In genomic region chr6:109059148-109059547, GRCh38 we compare ENCODE assay signal across 8 cellular contexts. TPM values are rescaled to one million over a fixed set of nuclear protein-coding genes. Genes with fewer than 3 reads are reported as not detected.
DNase-seq lines count a peak whose midpoint lies in the region; ATAC-seq and TF ChIP-seq lines count a peak whose summit lies in the region.

No MANE protein-coding gene starts in this region.

- H3K27ac ChIP-seq in left ventricle myocardium inferior (replicated peaks) (peak overlapping the region; percentile 47), right cardiac atrium (ENCODE audit: low read length) (no peak overlapping the region), mesenchymal stem cell (ENCODE audit: low read length, poor library complexity, severe bottlenecking) (no peak overlapping the region)

- H3K23ac ChIP-seq in mesenchymal stem cell (ENCODE audit: low read length in 2 of 2), result no peak overlapping the region

- H2AK5ac ChIP-seq in mesenchymal stem cell (ENCODE audit: low read length, severe bottlenecking), result no peak overlapping the region

- no peak overlapping the region for H2BK5ac ChIP-seq in mesenchymal stem cell (ENCODE audit: low read depth, low read length, poor library complexity, severe bottlenecking)

- H4K8ac ChIP-seq in mesenchymal stem cell (ENCODE audit: low read length), result no peak overlapping the region

- H3K79me1 ChIP-seq in mesenchymal stem cell (replicated peaks; ENCODE audit: low read length, poor library complexity, severe bottlenecking), result peaks cover 18% of the 10 kb centered on the region

- H3K9me3 ChIP-seq in left ventricle myocardium inferior (replicated peaks), result no peaks in the 10 kb centered on the region
- H3K9me3 ChIP-seq in right cardiac atrium (ENCODE audit: control insufficient read depth, low read length), result no peaks in the 10 kb centered on the region
- H3K9me3 ChIP-seq in mesenchymal stem cell (ENCODE audit: control insufficient read depth, low read length), result no peaks in the 10 kb centered on the region

- H3K4ac ChIP-seq in mesenchymal stem cell (ENCODE audit: low read depth in 1 of 2, low read length in 2 of 2), result no peak overlapping the region

- peak overlapping the region; percentile 12 for H3K4me3 ChIP-seq in left ventricle myocardium inferior
- no peak overlapping the region for H3K4me3 ChIP-seq in right cardiac atrium (ENCODE audit: low read length)
- peak overlapping the region in 1 of 2 donors; percentile 7 for H3K4me3 ChIP-seq in cardiac fibroblast (replicated peaks in 1 of 2; ENCODE audit: low read depth in 2 of 2, low read length in 2 of 2)
- H3K4me3 ChIP-seq in mesenchymal stem cell (ENCODE audit: insufficient read depth in 1 of 2, low read depth in 1 of 2, low read length in 2 of 2), result no peak overlapping the region

- no peak overlapping the region for H2AFZ ChIP-seq in mesenchymal stem cell (ENCODE audit: low read depth, low read length)

- no peak for ATAC-seq in right cardiac atrium
- ATAC-seq in GM18519 (IDR thresholded peaks at IDR 0.05; ENCODE audit: low FRiP score, unreplicated experiment), result no peak
- ATAC-seq in HG02938 (IDR thresholded peaks at IDR 0.05; ENCODE audit: unreplicated experiment), result no peak

- H2BK15ac ChIP-seq in mesenchymal stem cell (ENCODE audit: low read depth, poor library complexity, severe bottlenecking), result no peak overlapping the region

- H3K14ac ChIP-seq in mesenchymal stem cell (ENCODE audit: low read length in 2 of 2), result no peak overlapping the region

- no peak overlapping the region for H4K91ac ChIP-seq in mesenchymal stem cell (ENCODE audit: low read length)

- H3K9ac ChIP-seq in mesenchymal stem cell (ENCODE audit: low read length), result peak overlapping the region; percentile 25

- H3K27me3 ChIP-seq in left ventricle myocardium inferior (ENCODE audit: low read depth) (no peaks in the 10 kb centered on the region), right cardiac atrium (ENCODE audit: control insufficient read depth, insufficient read depth) (no peaks in the 10 kb centered on the region), mesenchymal stem cell (ENCODE audit: control insufficient read depth in 1 of 2, insufficient read depth in 1 of 2, low read length in 2 of 2) (no peaks in the 10 kb centered on the region)

- H3K4me1 ChIP-seq in left ventricle myocardium inferior (peaks cover 90% of the 10 kb centered on the region), right cardiac atrium (ENCODE audit: control insufficient read depth, insufficient read depth, low read length) (peaks cover 16% of the 10 kb centered on the region), mesenchymal stem cell (ENCODE audit: control insufficient read depth, insufficient read depth, low read depth, low read length) (peaks cover 3% of the 10 kb centered on the region)

- H3K36me3 ChIP-seq in left ventricle myocardium inferior (no peaks in the 10 kb centered on the region), mesenchymal stem cell (ENCODE audit: control insufficient read depth in 1 of 2, insufficient read depth in 2 of 2, low read depth in 1 of 2, low read length in 2 of 2) (no peaks in the 10 kb centered on the region)

- no peak overlapping the region for H3K18ac ChIP-seq in mesenchymal stem cell (ENCODE audit: low read depth in 1 of 2, low read length in 2 of 2)

- TF ChIP-seq CTCF in left ventricle myocardium inferior (IDR thresholded peaks at IDR 0.05; ENCODE audit: borderline replicate concordance), result no peak
- TF ChIP-seq CTCF in cardiac fibroblast (IDR thresholded peaks at IDR 0.05; ENCODE audit: low read depth, low read length), result no peak

- no peak overlapping the region for H2BK12ac ChIP-seq in mesenchymal stem cell (ENCODE audit: low read length in 2 of 2)

- H2BK120ac ChIP-seq in mesenchymal stem cell (ENCODE audit: low read depth, low read length), result no peak overlapping the region

- DNase-seq in left ventricle myocardium inferior (no peak), right cardiac atrium (no peak), cardiac fibroblast (ENCODE audit: low read depth in 2 of 2) (peak; percentile 58 to 66), mesenchymal stem cell (no peak), iPS-NIHi7 (ENCODE audit: extremely low spot score) (no peak), T-helper 2 cell (no peak)

- intact Hi-C loops in left ventricle myocardium inferior (cut with micrococcal nuclease), result no loop called here
- intact Hi-C loops in right cardiac atrium (cut with DNase I), result loop anchor here in 2 of 4 donors (5.0 to 10.0 kb wide), 2 partner anchors 52 to 54 kb away; no protein-coding TSS in a partner anchor

- WGBS in right cardiac atrium, result 56% methylated on average over 3 of the region's 3 CpGs
- WGBS in mesenchymal stem cell, result 81% methylated on average over 2 of the region's 3 CpGs

- H3K4me2 ChIP-seq in mesenchymal stem cell (ENCODE audit: low read length, poor library complexity, severe bottlenecking), result no peak overlapping the region

RNA-seq across cellular contexts. Expression of gene SESN1, which starts 35.5 kb away (rescaled TPM):
- total RNA-seq in left ventricle myocardium inferior (44.1 TPM), right cardiac atrium (10 to 100 TPM; 26.5 to 60.5 (median 41.2) TPM)
- 40.8 TPM for polyA plus RNA-seq in right cardiac atrium
- polyA plus RNA-seq in mesenchymal stem cell (2013, experiment 1 of 2), result 10.1 TPM
- 10.9 TPM for polyA plus RNA-seq in mesenchymal stem cell (2013, experiment 2 of 2)

RNA-seq across cellular contexts. Expression of gene CEP57L1, which starts 36.2 kb away (rescaled TPM):
- 6.2 TPM for total RNA-seq in left ventricle myocardium inferior
- total RNA-seq in right cardiac atrium, result 10 to 100 TPM in 1 of 4 donors, 1 to 10 TPM in 3; 7.1 to 10.4 (median 9.1) TPM
- 8.2 TPM for polyA plus RNA-seq in right cardiac atrium
- polyA plus RNA-seq in mesenchymal stem cell (2013, experiment 1 of 2), result 15.8 TPM
- polyA plus RNA-seq in mesenchymal stem cell (2013, experiment 2 of 2), result 16.7 TPM

Comparison
In these comparisons a context has a peak if more than half of its experiments do, and no peak if none do; other contexts are left out.
1. DNase-seq: peak in cardiac fibroblast (2 of 2); none in left ventricle myocardium inferior (single experiment), right cardiac atrium (0 of 3), mesenchymal stem cell (single experiment), iPS-NIHi7 (single experiment) and T-helper 2 cell (0 of 5).